In the genomic region with DNA sequence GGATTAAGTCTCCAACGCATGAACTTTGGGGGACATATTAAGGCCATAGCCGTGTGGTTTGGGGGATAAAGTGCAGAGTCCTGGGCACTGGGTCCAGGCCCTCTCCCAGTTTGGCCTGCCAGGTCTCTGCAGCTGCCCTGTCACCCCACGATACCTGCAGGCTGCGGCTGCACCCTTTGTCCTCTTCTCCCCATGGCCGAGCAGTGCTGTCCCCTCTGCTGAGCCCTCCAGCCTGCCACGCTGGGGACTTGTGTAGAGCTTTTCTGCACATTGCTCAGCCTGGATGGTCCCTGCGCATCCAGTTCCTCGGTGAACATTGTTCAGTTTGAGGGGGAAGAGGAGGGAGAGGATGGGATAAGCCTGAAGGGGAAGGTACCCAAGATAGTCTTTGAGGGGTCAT, we compare ENCODE assay signal across 20 cellular contexts.
"Had no signal": no experiment of that assay in that cellular context is flagged by ENCODE, and none has a peak within 500 bp of the region (broad histone marks: within the 10 kb centered on the region; RNA-seq: fewer than 3 reads in every experiment).

No MANE protein-coding gene starts in this region.

- ATAC-seq: K562 had no signal

- H3K4me3 ChIP-seq: K562, SJCRH30, SK-N-MC had no signal

- H3K27me3 ChIP-seq: SJCRH30 had no signal

- H3K4me1 ChIP-seq: SJCRH30 had no signal

- H3K27me3 Mint-ChIP-seq: IgD-negative memory B cell had no signal

- H3K4me1 Mint-ChIP-seq: IgD-negative memory B cell had no signal

- H3K36me3 ChIP-seq: SJCRH30 had no signal

- DNase-seq: Kasumi-1, MM.1S, NCI-H1092 treated with DMSO at 0.1 percent for 48 hours, NCI-H1436, NCI-H187, NCI-H2029, NCI-H2107, NCI-H2227 treated with DMSO at 0.1 percent for 48 hours, NCI-H446, NCI-H510A, NCI-H524 treated with DMSO at 0.1 percent for 48 hours, NCI-H69, NCI-H774, RPMI8226, SHP77 treated with DMSO at 0.1 percent for 48 hours, SJCRH30 had no signal

- H3K27ac ChIP-seq: KMS-11, SJCRH30, SK-N-MC had no signal

- H3K4me3 Mint-ChIP-seq: IgD-negative memory B cell had no signal

- H3K9me3 ChIP-seq: SJCRH30 had no signal

- H3K27ac Mint-ChIP-seq: IgD-negative memory B cell had no signal
